11 cellular contexts compared by ENCODE assay signal in genomic region chr10:117543245-117543998, GRCh38. TPM values are rescaled to one million over a fixed set of nuclear protein-coding genes. Genes with fewer than 3 reads are reported as not detected.
DNase-seq lines count a peak whose midpoint lies in the region; ATAC-seq and TF ChIP-seq lines count a peak whose summit lies in the region.
"Had no signal": no experiment of that assay in that cellular context is flagged by ENCODE, and none has a peak within 500 bp of the region (broad histone marks: within the 10 kb centered on the region; RNA-seq: fewer than 3 reads in every experiment).

No MANE protein-coding gene starts in this region.

- H3K27ac ChIP-seq in iPS-18a (ENCODE audit: low read length), result no peak overlapping the region
- peak overlapping the region; percentile 91 for H3K27ac ChIP-seq in suprapubic skin
- H3K27ac ChIP-seq: HL-60 had no signal

- no peak for TF ChIP-seq EP300 in suprapubic skin (IDR thresholded peaks at IDR 0.05)

- H3K9ac ChIP-seq in iPS-18a (ENCODE audit: low read length), result no peak overlapping the region

- H3K4me1 Mint-ChIP-seq in activated naive CD8-positive, alpha-beta T cell (ENCODE audit: low read depth), result peaks cover 36% of the 10 kb centered on the region

- H3K9me3 ChIP-seq in iPS-18a (ENCODE audit: control insufficient read depth, low read depth, low read length) (no peaks in the 10 kb centered on the region), suprapubic skin (no peaks in the 10 kb centered on the region)

- peaks cover 18% of the 10 kb centered on the region for H3K4me1 ChIP-seq in iPS-18a (ENCODE audit: control insufficient read depth, low read depth, low read length)
- H3K4me1 ChIP-seq in suprapubic skin, result peaks cover 74% of the 10 kb centered on the region

- TF ChIP-seq CTCF in suprapubic skin (IDR thresholded peaks at IDR 0.05), result peak in 1 of 2 donors; percentile 29

- peak; percentile 41 for DNase-seq in NCI-H2227 (lab: John Stamatoyannopoulos, UW; ENCODE audit: unreplicated experiment)
- DNase-seq in NCI-H2227 treated with DMSO at 0.1 percent for 48 hours (lab: John Stamatoyannopoulos, UW), result no peak
- DNase-seq in suprapubic skin (ENCODE audit: low spot score in 2 of 2), result peak; percentile 78 to 81
- DNase-seq in COLO829 (ENCODE audit: low spot score), result no peak
- DNase-seq in RPMI8226, result no peak
- DNase-seq: naive B cell had no signal

- H3K27me3 ChIP-seq in iPS-18a (ENCODE audit: control insufficient read depth, insufficient read depth, low read length) (peaks cover 100% of the 10 kb centered on the region), suprapubic skin (peaks cover 76% of the 10 kb centered on the region)

- H3K4me3 Mint-ChIP-seq in activated naive CD8-positive, alpha-beta T cell, result peak overlapping the region; percentile 49

- no peaks in the 10 kb centered on the region for H3K36me3 ChIP-seq in iPS-18a (ENCODE audit: control insufficient read depth, low read depth, low read length)
- no peaks in the 10 kb centered on the region for H3K36me3 ChIP-seq in suprapubic skin

- H3K27me3 Mint-ChIP-seq in activated naive CD8-positive, alpha-beta T cell, result peaks cover 41% of the 10 kb centered on the region

- ATAC-seq in GM18867 (IDR thresholded peaks at IDR 0.05; ENCODE audit: unreplicated experiment), result no peak

- no peak for TF ChIP-seq POLR2A in suprapubic skin (IDR thresholded peaks at IDR 0.05)

- H3K36me3 Mint-ChIP-seq in activated naive CD8-positive, alpha-beta T cell, result no peaks in the 10 kb centered on the region
- H3K36me3 Mint-ChIP-seq: CD4-positive, CD25-positive, alpha-beta regulatory T cell; naive B cell had no signal

- H3K27ac Mint-ChIP-seq in activated naive CD8-positive, alpha-beta T cell, result no peak overlapping the region
- H3K27ac Mint-ChIP-seq: CD4-positive, CD25-positive, alpha-beta regulatory T cell had no signal

- 0% methylated on average over 46 of the region's 88 CpGs for WGBS in suprapubic skin

- H3K9me3 Mint-ChIP-seq in activated naive CD8-positive, alpha-beta T cell (ENCODE audit: low read depth), result no peaks in the 10 kb centered on the region

- H3K4me3 ChIP-seq in iPS-18a (ENCODE audit: low read length) (peak overlapping the region; percentile 52), suprapubic skin (peak overlapping the region; percentile 81)

RNA-seq across cellular contexts. Expression of gene EMX2, which starts 0.9 kb away (rescaled TPM):
- 1 to 10 TPM; 2.0 to 9.7 (median 2.5) TPM for total RNA-seq in suprapubic skin
- total RNA-seq: CD4-positive, CD25-positive, alpha-beta regulatory T cell had no signal

Comparison
In these comparisons a context has a peak if more than half of its experiments do, and no peak if none do; other contexts are left out.
1. DNase-seq: peak in NCI-H2227 (single experiment) and suprapubic skin (2 of 2); none in NCI-H2227 treated with DMSO at 0.1 percent for 48 hours (single experiment), COLO829 (single experiment) and RPMI8226 (single experiment).